1 cellular context compared by ENCODE assay signal in genomic region chr9:13037808-13038207, GRCh38.
TF ChIP-seq lines count a peak whose summit lies in the region.

No MANE protein-coding gene starts in this region.

TF ChIP-seq in K562, 482 proteins besides CTCF, POLR2A, EP300 and RAD21 (continued from another document):
- TF ChIP-seq TAF9B (IDR thresholded peaks at IDR 0.05; ENCODE audit: partially characterized antibody), result peak; percentile 19
TF ChIP-seq in K562: peak in this region for 9; not testable (repeated sequence) for 473.
